In genomic region chr4:3880595-3881120, GRCh38 we compare ENCODE assay signal across 8 cellular contexts.
DNase-seq lines count a peak whose midpoint lies in the region; ATAC-seq and TF ChIP-seq lines count a peak whose summit lies in the region.

No MANE protein-coding gene starts in this region.

- H3K9me3 ChIP-seq in heart left ventricle, result peaks cover 0 to 12% (median 0%) of the 10 kb centered on the region in 12 donors

- no peak overlapping the region for H3K27ac Mint-ChIP-seq in activated naive CD4-positive, alpha-beta T cell treated with anti-CD3 and anti-CD28 coated beads, Interleukin-2, amount 10 ng/mL, durations not matched to agents 7 days and 5 days

- H3K4me1 ChIP-seq in heart left ventricle, result peaks cover 0 to 15% (median 10%) of the 10 kb centered on the region in 12 donors

- ATAC-seq in heart left ventricle (peak; percentile 80 to 95 (median 88)), HG02981 (IDR thresholded peaks at IDR 0.05; ENCODE audit: unreplicated experiment) (no peak), GM19395 (IDR thresholded peaks at IDR 0.05; ENCODE audit: unreplicated experiment) (no peak)

- peaks cover 47% of the 10 kb centered on the region for H3K27me3 Mint-ChIP-seq in activated naive CD4-positive, alpha-beta T cell treated with anti-CD3 and anti-CD28 coated beads, Interleukin-2, amount 10 ng/mL, durations not matched to agents 7 days and 5 days

- H3K27ac ChIP-seq in heart left ventricle, result no peak overlapping the region

- DNase-seq in GDM1 (lab: John Stamatoyannopoulos, UW) (peak; percentile 61), SK-N-DZ (ENCODE audit: low spot score) (peak; percentile 56), heart left ventricle (peak; percentile 48 to 77 (median 68)), pulmonary artery endothelial cell (ENCODE audit: low read depth, low spot score) (peak; percentile 19)
- peak; percentile 43 for DNase-seq in Jurkat, Clone E6-1 (ENCODE audit: low read depth, low spot score)
- DNase-seq in activated naive CD4-positive, alpha-beta T cell treated with anti-CD3 and anti-CD28 coated beads, Interleukin-2, amount 10 ng/mL, durations not matched to agents 7 days and 5 days, result peak; percentile 81

- intact Hi-C loops in heart left ventricle (cut with DNase I), result loop anchor here in 3 of 10 donors (5.0 kb wide), 2 partner anchors 113 to 133 kb away; partner anchors contain the start of gene ADRA2C (in 2 of the 3)

- H3K9me3 Mint-ChIP-seq in activated naive CD4-positive, alpha-beta T cell treated with anti-CD3 and anti-CD28 coated beads, Interleukin-2, amount 10 ng/mL, durations not matched to agents 7 days and 5 days, result peaks cover 7% of the 10 kb centered on the region

- TF ChIP-seq CTCF in heart left ventricle (IDR thresholded peaks at IDR 0.05), result peak; percentile 45 to 75 (median 67)

- H3K36me3 ChIP-seq in heart left ventricle, result no peaks in the 10 kb centered on the region

- CTCF ChIA-PET in activated naive CD4-positive, alpha-beta T cell treated with anti-CD3 and anti-CD28 coated beads, Interleukin-2, amount 10 ng/mL, durations not matched to agents 7 days and 5 days (lab: Charles Lee), result interaction anchor here (0.8 to 2.5 kb wide), 7 partner anchors 11 to 772 kb away, joined by 3 to 8 read pairs (median 3); no protein-coding TSS in a partner anchor

- no peak overlapping the region for H3K4me3 ChIP-seq in Jurkat, Clone E6-1 (ENCODE audit: low read length)
- no peak overlapping the region for H3K4me3 ChIP-seq in heart left ventricle

- H3K36me3 Mint-ChIP-seq in activated naive CD4-positive, alpha-beta T cell treated with anti-CD3 and anti-CD28 coated beads, Interleukin-2, amount 10 ng/mL, durations not matched to agents 7 days and 5 days, result peaks cover 5% of the 10 kb centered on the region

- peaks cover 8% of the 10 kb centered on the region for H3K4me1 Mint-ChIP-seq in activated naive CD4-positive, alpha-beta T cell treated with anti-CD3 and anti-CD28 coated beads, Interleukin-2, amount 10 ng/mL, durations not matched to agents 7 days and 5 days

- WGBS in heart left ventricle, 4 donors, result 3 to 5% (median 4%) methylated on average over 17 to 20 of the region's 20 CpGs

- no peak for TF ChIP-seq POLR2A in heart left ventricle (IDR thresholded peaks at IDR 0.05)

- H3K4me3 Mint-ChIP-seq in activated naive CD4-positive, alpha-beta T cell treated with anti-CD3 and anti-CD28 coated beads, Interleukin-2, amount 10 ng/mL, durations not matched to agents 7 days and 5 days, result no peak overlapping the region

- H3K27me3 ChIP-seq in heart left ventricle, result peaks cover 9 to 83% (median 26%) of the 10 kb centered on the region in 9 donors

Comparison
In these comparisons a context has a peak if more than half of its experiments do, and no peak if none do; other contexts are left out.
1. DNase-seq: peak in every context shown above with its lines; median percentile 81 in activated naive CD4-positive, alpha-beta T cell treated with anti-CD3 and anti-CD28 coated beads, Interleukin-2, amount 10 ng/mL, durations not matched to agents 7 days and 5 days; 68 in heart left ventricle; 61 in GDM1; 56 in SK-N-DZ; 43 in Jurkat, Clone E6-1; 19 in pulmonary artery endothelial cell.
2. ATAC-seq: peak in heart left ventricle (4 of 4); none in HG02981 (single experiment) and GM19395 (single experiment).